Comparison of ENCODE assay signal across 8 cellular contexts in the genomic region with DNA sequence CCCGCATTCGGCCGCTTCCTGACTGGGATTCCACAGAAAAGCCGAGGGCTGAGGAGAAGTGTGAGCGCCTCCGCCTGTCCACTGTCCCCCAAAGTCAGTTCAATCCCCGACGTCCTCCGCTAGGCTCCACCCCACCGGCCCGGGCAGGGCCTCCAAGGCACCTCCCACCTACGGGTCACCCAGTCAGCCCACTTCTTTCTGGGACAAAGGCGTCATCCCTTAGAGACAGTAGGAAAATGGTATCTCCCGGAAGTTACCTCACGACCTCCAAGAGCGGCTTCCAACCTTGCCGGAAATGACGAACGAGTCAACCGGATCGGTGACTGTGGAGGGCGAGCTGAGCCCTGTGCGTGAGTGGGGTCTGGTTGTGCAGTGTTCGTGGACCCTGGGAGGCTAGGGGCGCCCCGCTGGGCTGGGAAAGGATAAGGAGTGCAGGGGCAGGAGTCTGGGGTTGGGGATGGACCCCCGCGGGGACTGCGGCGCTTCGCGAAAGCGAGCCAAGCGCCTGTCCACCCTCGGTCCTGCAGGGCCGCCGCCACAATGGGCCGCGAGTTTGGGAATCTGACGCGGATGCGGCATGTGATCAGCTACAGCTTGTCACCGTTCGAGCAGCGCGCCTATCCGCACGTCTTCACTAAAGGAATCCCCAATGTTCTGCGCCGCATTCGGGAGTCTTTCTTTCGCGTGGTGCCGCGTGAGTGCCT. TPM values are rescaled to one million over a fixed set of nuclear protein-coding genes. Genes with fewer than 3 reads are reported as not detected.
DNase-seq lines count a peak whose midpoint lies in the region; ATAC-seq and TF ChIP-seq lines count a peak whose summit lies in the region.

A gene with protein sequence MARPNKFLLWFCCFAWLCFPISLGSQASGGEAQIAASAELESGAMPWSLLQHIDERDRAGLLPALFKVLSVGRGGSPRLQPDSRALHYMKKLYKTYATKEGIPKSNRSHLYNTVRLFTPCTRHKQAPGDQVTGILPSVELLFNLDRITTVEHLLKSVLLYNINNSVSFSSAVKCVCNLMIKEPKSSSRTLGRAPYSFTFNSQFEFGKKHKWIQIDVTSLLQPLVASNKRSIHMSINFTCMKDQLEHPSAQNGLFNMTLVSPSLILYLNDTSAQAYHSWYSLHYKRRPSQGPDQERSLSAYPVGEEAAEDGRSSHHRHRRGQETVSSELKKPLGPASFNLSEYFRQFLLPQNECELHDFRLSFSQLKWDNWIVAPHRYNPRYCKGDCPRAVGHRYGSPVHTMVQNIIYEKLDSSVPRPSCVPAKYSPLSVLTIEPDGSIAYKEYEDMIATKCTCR (minus strand): TSS at position 128 of the 704 bp plus-strand sequence. CDS start 1,936 bp downstream, outside the sequence.
A gene (plus strand): TSS at position 301 of the 704 bp plus-strand sequence. CDS start 240 bp downstream, at position 541.

- 0 to 1% methylated on average over 53 to 55 of the region's 55 CpGs for WGBS in esophagus, 2 donors

- H3K4me2 ChIP-seq in PC-3 (ENCODE audit: low read length) = peak within 1 kb of the TSS; percentile 92

- no TSS peak for BruUV-seq in PC-3 (replicated peaks; lab: Mats Ljungman, UMichigan)

- H3K36me3 Mint-ChIP-seq in activated T-cell treated with anti-CD3 and anti-CD28 coated beads, Interleukin-2, amount 50 U/mL, for 4 hours (ENCODE audit: insufficient read depth) = peaks cover 14% of the 10 kb centered on the region

- no peaks in the 10 kb centered on the region for H3F3A ChIP-seq in PC-3 (ENCODE audit: low read length, unreplicated experiment)

- H3K27me3 ChIP-seq in PC-3 (ENCODE audit: low read length) (no peaks in the 10 kb centered on the region), esophagus (ENCODE audit: control insufficient read depth in 1 of 2, insufficient read depth in 2 of 2, low read length in 2 of 2) (no peaks in the 10 kb centered on the region), mucosa of stomach (ENCODE audit: control insufficient read depth, insufficient read depth, low read length) (no peaks in the 10 kb centered on the region)

- H2AFZ ChIP-seq in PC-3 (ENCODE audit: low read length) = peak within 1 kb of the TSS; percentile 85

- POLR2A ChIA-PET in PC-3 (lab: Charles Lee; ENCODE audit: unreplicated experiment) = no interaction called here

- H3K27me3 Mint-ChIP-seq in activated T-cell treated with anti-CD3 and anti-CD28 coated beads, Interleukin-2, amount 50 U/mL, for 4 hours (ENCODE audit: low read depth) = no peaks in the 10 kb centered on the region

- H3K9me2 ChIP-seq in PC-3 (replicated peaks; ENCODE audit: low read length) = no peaks in the 10 kb centered on the region

- peak within 1 kb of the TSS; percentile 98 for H3K4me3 Mint-ChIP-seq in activated T-cell treated with anti-CD3 and anti-CD28 coated beads, Interleukin-2, amount 50 U/mL, for 4 hours

- CTCF ChIA-PET in PC-3 (lab: Charles Lee) = interaction anchor here (0.9 kb wide), 1 partner anchor 46 kb away, joined by 3 read pairs; no protein-coding TSS in a partner anchor

- TF ChIP-seq CTCF in PC-3 (conservative IDR thresholded peaks at IDR 0.05; ENCODE audit: low read depth, low read length) = peak; percentile 35; the same call in 1 of the 2 replicates

- no peaks in the 10 kb centered on the region for H3K9me3 Mint-ChIP-seq in activated T-cell treated with anti-CD3 and anti-CD28 coated beads, Interleukin-2, amount 50 U/mL, for 4 hours

- H3K4me1 Mint-ChIP-seq in activated T-cell treated with anti-CD3 and anti-CD28 coated beads, Interleukin-2, amount 50 U/mL, for 4 hours (ENCODE audit: low read depth) = peaks cover 21% of the 10 kb centered on the region

- H3K4me3 ChIP-seq in Jurkat, Clone E6-1 (ENCODE audit: low read length) = peak within 1 kb of the TSS; percentile 95
- H3K4me3 ChIP-seq in PC-3 (ENCODE audit: low read length) = peak within 1 kb of the TSS; percentile 96
- H3K4me3 ChIP-seq in esophagus (ENCODE audit: low read depth in 1 of 2, low read length in 2 of 2) = peak within 1 kb of the TSS; percentile 86 to 95
- peak within 1 kb of the TSS; percentile 92 for H3K4me3 ChIP-seq in mucosa of stomach (ENCODE audit: low read length)

- peaks cover 18% of the 10 kb centered on the region for H3K79me2 ChIP-seq in PC-3 (ENCODE audit: low read length)

- peaks cover 7% of the 10 kb centered on the region for H4K20me1 ChIP-seq in PC-3 (ENCODE audit: low read length)

- H3K27ac ChIP-seq in PC-3 (ENCODE audit: low read length) (peak within 1 kb of the TSS; percentile 55), esophagus (ENCODE audit: low read depth in 2 of 2, low read length in 1 of 2) (peak within 1 kb of the TSS; percentile 92 to 94)

- DNase-seq in DMS53 treated with DMSO at 0.1 percent for 48 hours (lab: John Stamatoyannopoulos, UW; ENCODE audit: unreplicated experiment) = peak; percentile 98
- peak; percentile 99 for DNase-seq in Jurkat, Clone E6-1 (ENCODE audit: low read depth, low spot score)
- peak; percentile 97 for DNase-seq in PC-3
- DNase-seq in activated T-cell treated with anti-CD3 and anti-CD28 coated beads, Interleukin-2, amount 50 U/mL, for 4 hours = peak; percentile 82
- DNase-seq in stimulated activated CD8-positive, alpha-beta memory T cell treated with anti-CD3 and anti-CD28 coated beads, Interleukin-7, amount 100 ng/mL, for 1 hour (ENCODE audit: low read depth in 2 of 2) = peak; percentile 76 to 80

- intact Hi-C loops in PC-3 (cut with micrococcal nuclease) = loop anchor here (1.0 kb wide), 1 partner anchor 36 kb away; a partner anchor contains a TSS

- H3K4me1 ChIP-seq in PC-3 (ENCODE audit: insufficient read depth, low read length) (peaks cover 15% of the 10 kb centered on the region), esophagus (ENCODE audit: control insufficient read depth in 2 of 2, insufficient read depth in 2 of 2, low read length in 1 of 2) (peaks cover 0 to 2% of the 10 kb centered on the region in 2 donors), mucosa of stomach (ENCODE audit: control insufficient read depth, insufficient read depth, low read length) (peaks cover 4% of the 10 kb centered on the region)

- ATAC-seq in GM21619 (IDR thresholded peaks at IDR 0.05; ENCODE audit: unreplicated experiment) (peak; percentile 98), PC-3 (peak; percentile 98)
- peak; percentile 97 to 98 for ATAC-seq in activated T-cell treated with anti-CD3 and anti-CD28 coated beads, Interleukin-2, amount 50 U/mL, for 4 hours

- H3K36me3 ChIP-seq in PC-3 (ENCODE audit: low read depth, low read length) (peaks cover 12% of the 10 kb centered on the region; the same call in 1 of the 2 replicates), esophagus (ENCODE audit: control insufficient read depth in 2 of 2, insufficient read depth in 2 of 2, low read length in 1 of 2) (peaks cover 6% of the 10 kb centered on the region in 2 donors), mucosa of stomach (ENCODE audit: control insufficient read depth, insufficient read depth, low read length) (no peaks in the 10 kb centered on the region)

- H3K9ac ChIP-seq in PC-3 (ENCODE audit: low read length) (peak within 1 kb of the TSS; percentile 97), mucosa of stomach (ENCODE audit: low read length) (peak within 1 kb of the TSS; percentile 94)

- H3K9me3 ChIP-seq in PC-3 (ENCODE audit: low read length) = no peaks in the 10 kb centered on the region
- no peaks in the 10 kb centered on the region for H3K9me3 ChIP-seq in esophagus (ENCODE audit: control insufficient read depth in 2 of 2, insufficient read depth in 1 of 2, low read depth in 1 of 2, low read length in 1 of 2)
- no peaks in the 10 kb centered on the region for H3K9me3 ChIP-seq in mucosa of stomach (ENCODE audit: control insufficient read depth, low read length)

RNA-seq across cellular contexts. Expression of the first gene that starts in this region (rescaled TPM):
- 2.5 TPM for polyA plus RNA-seq in Jurkat, Clone E6-1 (2012; ENCODE audit: insufficient read depth, insufficient read length)
- total RNA-seq in PC-3 (2014; rRNA removed) = not detected in 2 replicates
- total RNA-seq in activated T-cell treated with anti-CD3 and anti-CD28 coated beads, Interleukin-2, amount 50 U/mL, for 4 hours = under 1 TPM; 0.27 to 0.89 (median 0.32) TPM
- under 1 TPM; 0.16 to 0.55 TPM for polyA plus RNA-seq in esophagus

RNA-seq across cellular contexts. Expression of the second gene that starts in this region (rescaled TPM):
- polyA plus RNA-seq in Jurkat, Clone E6-1 (2012; ENCODE audit: insufficient read depth, insufficient read length) = 592 TPM
- 190 and 198 TPM in 2 replicates for total RNA-seq in PC-3 (2014; rRNA removed)
- 100 to 1,000 TPM; 475 to 549 (median 490) TPM for total RNA-seq in activated T-cell treated with anti-CD3 and anti-CD28 coated beads, Interleukin-2, amount 50 U/mL, for 4 hours
- polyA plus RNA-seq in esophagus = 100 to 1,000 TPM; 351 to 424 TPM

Comparison
In these comparisons a context has a peak if more than half of its experiments do, and no peak if none do; other contexts are left out.
1. Peak in every context shown above with its lines: DNase-seq, ATAC-seq, H3K4me3 ChIP-seq and H3K27ac ChIP-seq.